8 cellular contexts compared by ENCODE assay signal in genomic region chr3:5187920-5188418, GRCh38. TPM values are rescaled to one million over a fixed set of nuclear protein-coding genes. Genes with fewer than 3 reads are reported as not detected.
DNase-seq lines count a peak whose midpoint lies in the region; ATAC-seq, FAIRE-seq and TF ChIP-seq lines count a peak whose summit lies in the region.

No MANE protein-coding gene starts in this region.

- FAIRE-seq in RCC 7860 (lab: Jason Lieb, UNC) = no peak

- peaks cover 4% of the 10 kb centered on the region for H3K4me1 Mint-ChIP-seq in glutamatergic neuron (ENCODE audit: low read depth, unreplicated experiment)
- H3K4me1 Mint-ChIP-seq in osteocyte (ENCODE audit: unreplicated experiment) = peaks cover 34% of the 10 kb centered on the region

- H3K9me3 Mint-ChIP-seq in glutamatergic neuron (ENCODE audit: unreplicated experiment) = no peaks in the 10 kb centered on the region
- H3K9me3 Mint-ChIP-seq in osteocyte (ENCODE audit: unreplicated experiment) = no peaks in the 10 kb centered on the region

- ATAC-seq in HG02763 (IDR thresholded peaks at IDR 0.05; ENCODE audit: unreplicated experiment) = peak; percentile 15

- TF ChIP-seq CTCF in glutamatergic neuron (IDR thresholded peaks at IDR 0.05; ENCODE audit: partially characterized antibody, unreplicated experiment) = no peak
- TF ChIP-seq CTCF in osteocyte (IDR thresholded peaks at IDR 0.05) = no peak

- H3K4me3 Mint-ChIP-seq in glutamatergic neuron (ENCODE audit: unreplicated experiment) = peak overlapping the region; percentile 94
- peak overlapping the region; percentile 94 for H3K4me3 Mint-ChIP-seq in osteocyte (ENCODE audit: unreplicated experiment)

- no peak overlapping the region for H3K27ac Mint-ChIP-seq in glutamatergic neuron (ENCODE audit: unreplicated experiment)
- peak overlapping the region; percentile 96 for H3K27ac Mint-ChIP-seq in osteocyte (ENCODE audit: unreplicated experiment)

- peak; percentile 12 for TF ChIP-seq POLR2A in GM18526 (IDR thresholded peaks at IDR 0.05; ENCODE audit: extremely low read depth, insufficient read length)

- DNase-seq in OCI-M1 (lab: John Stamatoyannopoulos, UW) = peak; percentile 77
- DNase-seq in activated naive CD4-positive, alpha-beta T cell treated with Interleukin-2 at 50 U/mL for 16 hours = peak; percentile 65
- peak; percentile 58 for DNase-seq in glutamatergic neuron
- no peak for DNase-seq in osteocyte (ENCODE audit: extremely low spot score, unreplicated experiment)
- no peak for DNase-seq in DMS153 (lab: John Stamatoyannopoulos, UW)
- DNase-seq in RCC 7860 (ENCODE audit: low spot score) = no peak

- H3K27me3 Mint-ChIP-seq in glutamatergic neuron (ENCODE audit: unreplicated experiment) = peaks cover 4% of the 10 kb centered on the region
- H3K27me3 Mint-ChIP-seq in osteocyte (ENCODE audit: unreplicated experiment) = no peaks in the 10 kb centered on the region

- H3K36me3 Mint-ChIP-seq in glutamatergic neuron (ENCODE audit: unreplicated experiment) (no peaks in the 10 kb centered on the region), osteocyte (ENCODE audit: unreplicated experiment) (peaks cover 7% of the 10 kb centered on the region)

RNA-seq across cellular contexts. Expression of gene EDEM1, which starts 0.5 kb away (rescaled TPM):
- total RNA-seq in glutamatergic neuron (ENCODE audit: unreplicated experiment) (16.3 TPM), osteocyte (42.1 and 45.9 TPM in 2 replicates)

Comparison
In these comparisons a context has a peak if more than half of its experiments do, and no peak if none do; other contexts are left out.
1. DNase-seq: peak in OCI-M1 (single experiment), activated naive CD4-positive, alpha-beta T cell treated with Interleukin-2 at 50 U/mL for 16 hours (single experiment) and glutamatergic neuron (single experiment); none in osteocyte (single experiment), DMS153 (single experiment) and RCC 7860 (single experiment).